In genomic region chr1:157357111-157357510, GRCh38 we compare ENCODE assay signal across 2 cellular contexts.
TF ChIP-seq lines count a peak whose summit lies in the region.

No MANE protein-coding gene starts in this region.

TF ChIP-seq in K562, 482 proteins besides CTCF, POLR2A, EP300 and RAD21 (continued from another document and continues in another):
- TF ChIP-seq SMARCA4 (IDR thresholded peaks at IDR 0.05) (0 out of 2 replicates have a peak, but pooled peaks have one; percentile 15), NFIX (CRISPR knock-in tag; IDR thresholded peaks at IDR 0.05; ENCODE audit: low read depth) (no peak), ZNF592 (IDR thresholded peaks at IDR 0.05) (peak; percentile 54; the same call in 1 of the 2 replicates), RCOR1 (IDR thresholded peaks at IDR 0.05; ENCODE audit: borderline replicate concordance in 1 of 2, low read depth in 2 of 2, low read length in 2 of 2) (0 out of 4 replicates have a peak, but pooled peaks of 1 of the 2 experiments have one; percentile 21), MLX (CRISPR knock-in tag; conservative IDR thresholded peaks at IDR 0.05) (no peak), TAL1 (IDR thresholded peaks at IDR 0.05) (peak; percentile 22; the same call in 1 of the 2 replicates), MLLT1 (IDR thresholded peaks at IDR 0.05) (no peak), CBFA2T3 (IDR thresholded peaks at IDR 0.05) (peak; percentile 69), CXXC5 (CRISPR knock-in tag; IDR thresholded peaks at IDR 0.05) (0 out of 2 replicates have a peak, but pooled peaks have one; percentile 12), CBFA2T2 (conservative IDR thresholded peaks at IDR 0.05) (peak; percentile 37)

TF ChIP-seq in SK-N-SH treated with all-trans-retinoic acid at 6 μM for 48 hours, 23 proteins besides CTCF, POLR2A, EP300 and RAD21 (continued from another document):
- no peak for TF ChIP-seq PATZ1 (CRISPR knock-in tag; IDR thresholded peaks at IDR 0.05; ENCODE audit: borderline replicate concordance)
- TF ChIP-seq RARB (CRISPR knock-in tag; IDR thresholded peaks at IDR 0.05) = no peak
- TF ChIP-seq ARNTL (CRISPR knock-in tag; IDR thresholded peaks at IDR 0.05; ENCODE audit: borderline replicate concordance, low read depth) = no peak
